Comparison of ENCODE assay signal across 33 cellular contexts in genomic region chr11:5245155-5245554, GRCh38. TPM values are rescaled to one million over a fixed set of nuclear protein-coding genes. Genes with fewer than 3 reads are reported as not detected.
"Had no signal": no experiment of that assay in that cellular context is flagged by ENCODE, and none has a peak within 500 bp of the region (broad histone marks: within the 10 kb centered on the region; RNA-seq: fewer than 3 reads in every experiment).

No MANE protein-coding gene starts in this region.

- H3K4me1 Mint-ChIP-seq: endodermal cell; naive B cell; naive thymus-derived CD8-positive, alpha-beta T cell had no signal

- H3K27ac ChIP-seq: epithelial cell of prostate, esophagus squamous epithelium, gastrocnemius medialis, heart right ventricle, left lung, lower lobe of right lung had no signal

- FAIRE-seq: endometrium, islet of Langerhans, keratinocyte had no signal

- H3K27ac Mint-ChIP-seq: dendritic cell treated with granulocyte-macrophage colony-stimulating factor and Interleukin-4, amounts not matched to agents 40 ng/mL and 50 ng/mL, for 4 days; effector memory CD8-positive, alpha-beta T cell; endodermal cell; mesothelial cell of epicardium; naive B cell; naive thymus-derived CD8-positive, alpha-beta T cell had no signal

- H3K9me3 ChIP-seq: esophagus squamous epithelium, gastrocnemius medialis, heart right ventricle, left lung, lower lobe of right lung, mucosa of descending colon had no signal

- H3K4me1 ChIP-seq: esophagus squamous epithelium, gastrocnemius medialis, heart right ventricle, left lung, lower lobe of right lung had no signal

- H3K9me3 Mint-ChIP-seq: dendritic cell treated with granulocyte-macrophage colony-stimulating factor and Interleukin-4, amounts not matched to agents 40 ng/mL and 50 ng/mL, for 4 days; effector memory CD8-positive, alpha-beta T cell; endodermal cell; mesothelial cell of epicardium; naive B cell; naive thymus-derived CD8-positive, alpha-beta T cell had no signal

- H3K4me3 Mint-ChIP-seq: dendritic cell treated with granulocyte-macrophage colony-stimulating factor and Interleukin-4, amounts not matched to agents 40 ng/mL and 50 ng/mL, for 4 days; effector memory CD8-positive, alpha-beta T cell; endodermal cell; mesothelial cell of epicardium; naive B cell; naive thymus-derived CD8-positive, alpha-beta T cell had no signal

- DNase-seq: cortex of kidney; effector CD8-positive, alpha-beta T cell; effector memory CD8-positive, alpha-beta T cell; endodermal cell; esophagus squamous epithelium; foreskin melanocyte; gastrocnemius medialis; glutamatergic neuron; head of caudate nucleus; heart right ventricle; hippocampal formation; left cardiac atrium; left lung; left ventricle myocardium superior; lower lobe of right lung; mesenchymal stem cell; mucosa of descending colon; naive B cell; naive thymus-derived CD8-positive, alpha-beta T cell had no signal

- H3K27me3 ChIP-seq: esophagus squamous epithelium, gastrocnemius medialis, left lung had no signal

- H3K36me3 ChIP-seq: esophagus squamous epithelium, gastrocnemius medialis, heart right ventricle, left lung, lower lobe of right lung had no signal

- H3K36me3 Mint-ChIP-seq: mesothelial cell of epicardium; naive B cell; naive thymus-derived CD8-positive, alpha-beta T cell had no signal

- H3K4me3 ChIP-seq: esophagus squamous epithelium, gastrocnemius medialis, heart right ventricle, left lung, lower lobe of right lung, mucosa of descending colon had no signal

- ATAC-seq: effector memory CD8-positive, alpha-beta T cell; esophagus mucosa; gastrocnemius medialis; heart right ventricle; left cardiac atrium; left lung; left ventricle myocardium superior; lower lobe of right lung; mucosa of descending colon; naive thymus-derived CD8-positive, alpha-beta T cell had no signal

- H3K27me3 Mint-ChIP-seq: dendritic cell treated with granulocyte-macrophage colony-stimulating factor and Interleukin-4, amounts not matched to agents 40 ng/mL and 50 ng/mL, for 4 days; effector memory CD8-positive, alpha-beta T cell had no signal

RNA-seq across cellular contexts. Expression of gene HBG1, which starts 4.5 kb away (rescaled TPM):
- total RNA-seq: dermis microvascular lymphatic vessel endothelial cell; endodermal cell; esophagus mucosa; esophagus squamous epithelium; gastrocnemius medialis; glomerular endothelial cell; kidney epithelial cell; left cardiac atrium; left lung; left ventricle myocardium superior; lower leg skin; lower lobe of right lung; lung microvascular endothelial cell; mesenteric fat pad; mesothelial cell of epicardium; mucosa of descending colon; myocyte; naive thymus-derived CD8-positive, alpha-beta T cell had no signal
- polyA plus RNA-seq: naive thymus-derived CD8-positive, alpha-beta T cell had no signal

RNA-seq across cellular contexts. Expression of gene HBG2, which starts 9.4 kb away (rescaled TPM):
- total RNA-seq: dermis microvascular lymphatic vessel endothelial cell; esophagus mucosa; esophagus squamous epithelium; gastrocnemius medialis; glomerular endothelial cell; kidney epithelial cell; left cardiac atrium; left lung; left ventricle myocardium superior; lower leg skin; lung microvascular endothelial cell; mesenteric fat pad; mucosa of descending colon; myocyte; naive thymus-derived CD8-positive, alpha-beta T cell had no signal
- polyA plus RNA-seq: naive thymus-derived CD8-positive, alpha-beta T cell had no signal

RNA-seq across cellular contexts. Expression of gene HBD, which starts 10.9 kb away (rescaled TPM):
- total RNA-seq: dermis microvascular lymphatic vessel endothelial cell; endodermal cell; esophagus mucosa; esophagus squamous epithelium; gastrocnemius medialis; glomerular endothelial cell; kidney epithelial cell; left cardiac atrium; left ventricle myocardium superior; lower leg skin; lower lobe of right lung; lung microvascular endothelial cell; mucosa of descending colon; myocyte; naive thymus-derived CD8-positive, alpha-beta T cell had no signal
- polyA plus RNA-seq: heart right ventricle; keratinocyte; naive thymus-derived CD8-positive, alpha-beta T cell had no signal

RNA-seq across cellular contexts. Expression of gene HBB, which starts 18.3 kb away (rescaled TPM):
- total RNA-seq: dermis microvascular lymphatic vessel endothelial cell; endodermal cell; glomerular endothelial cell; kidney epithelial cell; lung microvascular endothelial cell; mesothelial cell of epicardium; myocyte; naive thymus-derived CD8-positive, alpha-beta T cell had no signal
- polyA plus RNA-seq: keratinocyte had no signal

RNA-seq across cellular contexts. Expression of gene HBE1, which starts 24.6 kb away (rescaled TPM):
- total RNA-seq: dermis microvascular lymphatic vessel endothelial cell; esophagus mucosa; esophagus squamous epithelium; gastrocnemius medialis; glomerular endothelial cell; heart right ventricle; kidney epithelial cell; left cardiac atrium; left lung; left ventricle myocardium superior; lower leg skin; lower lobe of right lung; lung microvascular endothelial cell; mesenteric fat pad; mucosa of descending colon; myocyte; naive thymus-derived CD8-positive, alpha-beta T cell had no signal
- polyA plus RNA-seq: heart right ventricle; keratinocyte; naive thymus-derived CD8-positive, alpha-beta T cell had no signal
